ENCODE assay signal across 18 cellular contexts in genomic region chr9:120998111-120998510, GRCh38. TPM values are rescaled to one million over a fixed set of nuclear protein-coding genes. Genes with fewer than 3 reads are reported as not detected.
DNase-seq lines count a peak whose midpoint lies in the region; ATAC-seq and TF ChIP-seq lines count a peak whose summit lies in the region.
"Had no signal": no experiment of that assay in that cellular context is flagged by ENCODE, and none has a peak within 500 bp of the region (broad histone marks: within the 10 kb centered on the region; RNA-seq: fewer than 3 reads in every experiment).

No MANE protein-coding gene starts in this region.

- H3K4me1 ChIP-seq in GM23338 (ENCODE audit: insufficient read depth): no peaks in the 10 kb centered on the region
- no peaks in the 10 kb centered on the region for H3K4me1 ChIP-seq in hepatocyte (ENCODE audit: insufficient read depth)
- peaks cover 0 to 27% (median 20%) of the 10 kb centered on the region in 4 donors for H3K4me1 ChIP-seq in liver (ENCODE audit: control insufficient read depth in 4 of 4, insufficient read depth in 4 of 4, low read length in 3 of 4)
- H3K4me1 ChIP-seq: BLaER1 had no signal

- no peak for ATAC-seq in GM23338
- ATAC-seq: CD8-positive, alpha-beta T cell had no signal

- H3F3A ChIP-seq in GM23338 (replicated peaks; ENCODE audit: low read depth): no peaks in the 10 kb centered on the region

- H3K79me2 ChIP-seq in GM23338 (replicated peaks; ENCODE audit: insufficient read depth): no peaks in the 10 kb centered on the region
- H3K79me2 ChIP-seq in hepatocyte: no peaks in the 10 kb centered on the region

- 84% methylated on average over 2 of the region's 2 CpGs for WGBS in hepatocyte (ENCODE audit: low lambda C conversion rate, missing lambda C conversion rate)
- 42% methylated on average over 2 of the region's 2 CpGs for WGBS in liver

- H2AFZ ChIP-seq in GM23338: 0 out of 2 replicates have a peak overlapping the region, but pooled peaks have one; percentile 19
- H2AFZ ChIP-seq in hepatocyte: no peak overlapping the region

- H3K9ac ChIP-seq in liver (ENCODE audit: low read depth in 1 of 2, low read length in 2 of 2): no peak overlapping the region
- H3K9ac ChIP-seq: BLaER1 had no signal

- H3K9me3 ChIP-seq in hepatocyte (ENCODE audit: low read depth) (no peaks in the 10 kb centered on the region), liver (ENCODE audit: control insufficient read depth in 4 of 4, low read length in 3 of 4) (no peaks in the 10 kb centered on the region)
- H3K9me3 ChIP-seq: BLaER1, Caco-2 had no signal

- H3K9me2 ChIP-seq in GM23338 (ENCODE audit: insufficient read depth): no peaks in the 10 kb centered on the region
- no peaks in the 10 kb centered on the region for H3K9me2 ChIP-seq in hepatocyte (replicated peaks; ENCODE audit: insufficient read depth)

- DNase-seq in GM23338 (ENCODE audit: low spot score) (no peak), hepatocyte (ENCODE audit: low spot score) (peak; percentile 13), 8988T (no peak), midbrain (lab: John Stamatoyannopoulos, UW) (no peak)
- DNase-seq in stimulated activated CD4-positive, alpha-beta T cell treated with anti-CD3 and anti-CD28 coated beads, Interleukin-2, amount 100 ng/mL, for 48 hours: no peak
- DNase-seq: Caco-2; CD4-positive, CD25-positive, alpha-beta regulatory T cell; CD8-positive, alpha-beta T cell; DMS 273 treated with DMSO at 0.1 percent for 48 hours; DMS79; EL; GDM1; GOT3; HCEC 1CT had no signal

- no peak overlapping the region for H3K4me3 Mint-ChIP-seq in GM23338
- H3K4me3 Mint-ChIP-seq: B cell; CD4-positive, CD25-positive, alpha-beta regulatory T cell; CD8-positive, alpha-beta T cell had no signal

- H3K27me3 ChIP-seq in GM23338 (ENCODE audit: insufficient read depth): no peaks in the 10 kb centered on the region
- no peaks in the 10 kb centered on the region for H3K27me3 ChIP-seq in hepatocyte
- H3K27me3 ChIP-seq in liver (ENCODE audit: control insufficient read depth in 4 of 4, insufficient read depth in 4 of 4, low read length in 3 of 4): no peaks in the 10 kb centered on the region
- H3K27me3 ChIP-seq: BLaER1 had no signal

- H3K27ac Mint-ChIP-seq in GM23338: no peak overlapping the region
- H3K27ac Mint-ChIP-seq: B cell; CD8-positive, alpha-beta T cell had no signal

- no peak overlapping the region for H3K27ac ChIP-seq in GM23338 (ENCODE audit: low read depth)
- no peak overlapping the region for H3K27ac ChIP-seq in hepatocyte
- H3K27ac ChIP-seq in liver (ENCODE audit: low read depth in 1 of 2, low read length in 2 of 2): no peak overlapping the region
- H3K27ac ChIP-seq: BLaER1, C4-2B had no signal

- peaks cover 5% of the 10 kb centered on the region; the same call in 2 of the 3 replicates for H3K4me1 Mint-ChIP-seq in GM23338
- H3K4me1 Mint-ChIP-seq: B cell; CD4-positive, CD25-positive, alpha-beta regulatory T cell had no signal

- TF ChIP-seq CTCF in GM23338 (conservative IDR thresholded peaks at IDR 0.05; ENCODE audit: low read depth in 2 of 2): no peak
- no peak for TF ChIP-seq CTCF in hepatocyte (IDR thresholded peaks at IDR 0.05; ENCODE audit: poor library complexity)
- no peak for TF ChIP-seq CTCF in liver (IDR thresholded peaks at IDR 0.05; ENCODE audit: low read depth, low read length, missing input control)

- H3K36me3 Mint-ChIP-seq in GM23338 (ENCODE audit: low read depth): no peaks in the 10 kb centered on the region
- H3K36me3 Mint-ChIP-seq: CD4-positive, CD25-positive, alpha-beta regulatory T cell; CD8-positive, alpha-beta T cell had no signal

- H3K36me3 ChIP-seq in GM23338 (ENCODE audit: insufficient read depth) (no peaks in the 10 kb centered on the region), hepatocyte (replicated peaks; ENCODE audit: insufficient read depth, low read depth) (no peaks in the 10 kb centered on the region), liver (ENCODE audit: control insufficient read depth in 4 of 4, insufficient read depth in 3 of 4, low read depth in 1 of 4, low read length in 3 of 4) (peaks cover 7 to 63% (median 40%) of the 10 kb centered on the region in 4 donors)
- H3K36me3 ChIP-seq: BLaER1 had no signal

- H3K4me3 ChIP-seq in GM23338 (no peak overlapping the region), hepatocyte (no peak overlapping the region), liver (ENCODE audit: low read depth in 1 of 3, low read length in 3 of 3) (no peak overlapping the region)
- H3K4me3 ChIP-seq: BLaER1 had no signal

- TF ChIP-seq RAD21 in liver (IDR thresholded peaks at IDR 0.05): no peak

- no peaks in the 10 kb centered on the region for H3K9me3 Mint-ChIP-seq in GM23338
- H3K9me3 Mint-ChIP-seq: CD4-positive, CD25-positive, alpha-beta regulatory T cell; CD8-positive, alpha-beta T cell had no signal

- peaks cover 1% of the 10 kb centered on the region for H3K27me3 Mint-ChIP-seq in GM23338 (ENCODE audit: insufficient read depth, low read depth, poor library complexity)
- H3K27me3 Mint-ChIP-seq: B cell had no signal

- H4K20me1 ChIP-seq in GM23338 (replicated peaks; ENCODE audit: insufficient read depth): no peaks in the 10 kb centered on the region
- no peaks in the 10 kb centered on the region for H4K20me1 ChIP-seq in hepatocyte (ENCODE audit: insufficient read depth, poor library complexity, severe bottlenecking)
- H4K20me1 ChIP-seq: BLaER1 had no signal

- H3K4me2 ChIP-seq in GM23338 (no peak overlapping the region), hepatocyte (no peak overlapping the region)
- H3K4me2 ChIP-seq: BLaER1 had no signal

TF ChIP-seq in GM23338, 12 proteins besides CTCF, POLR2A, EP300 and RAD21:
- TF ChIP-seq NANOG (IDR thresholded peaks at IDR 0.05; ENCODE audit: borderline replicate concordance) (no peak), EZH2 (IDR thresholded peaks at IDR 0.05; ENCODE audit: low read depth, unreplicated experiment) (no peak)

TF ChIP-seq in liver, 16 proteins besides CTCF, POLR2A, EP300 and RAD21:
- TF ChIP-seq HNF4A (conservative IDR thresholded peaks at IDR 0.05) (peak; percentile 29 to 31), ATF3 (IDR thresholded peaks at IDR 0.05) (no peak), FOXA2 (IDR thresholded peaks at IDR 0.05) (peak; percentile 23), RXRA (IDR thresholded peaks at IDR 0.05) (peak in 1 of 2 donors; percentile 22)
TF ChIP-seq in liver: peak in this region for 3.

RNA-seq across cellular contexts. Expression of gene C5, which starts 52.0 kb away (rescaled TPM):
- 0.12 and 0.31 TPM in 2 replicates for total RNA-seq in GM23338 (2014; rRNA removed; shearing (Covaris generic))
- polyA plus RNA-seq in GM23338 (2016; fragmentation: Nextera tagmentation; extraction: Ambion mirVana) (0.09 TPM in 1 of 2 replicates, not detected in the other), hepatocyte (9.4 and 13.8 TPM in 2 replicates), liver (100 to 1,000 TPM; 127 to 266 TPM)
- total RNA-seq in hepatocyte (50.3 and 55.4 TPM in 2 replicates), liver (100 to 1,000 TPM; 456 to 485 TPM)

Comparison
In these comparisons a context has a peak if more than half of its experiments do, and no peak if none do; other contexts are left out.
1. RNA of gene C5, which starts 52.0 kb away (total RNA-seq): 456 to 485 TPM in liver and 50.3 to 55.4 TPM in hepatocyte; 0.12 to 0.31 TPM in GM23338; every median in the first group is over 10 times any median in the second.